Comparison of ENCODE assay signal across 10 cellular contexts in the genomic region with DNA sequence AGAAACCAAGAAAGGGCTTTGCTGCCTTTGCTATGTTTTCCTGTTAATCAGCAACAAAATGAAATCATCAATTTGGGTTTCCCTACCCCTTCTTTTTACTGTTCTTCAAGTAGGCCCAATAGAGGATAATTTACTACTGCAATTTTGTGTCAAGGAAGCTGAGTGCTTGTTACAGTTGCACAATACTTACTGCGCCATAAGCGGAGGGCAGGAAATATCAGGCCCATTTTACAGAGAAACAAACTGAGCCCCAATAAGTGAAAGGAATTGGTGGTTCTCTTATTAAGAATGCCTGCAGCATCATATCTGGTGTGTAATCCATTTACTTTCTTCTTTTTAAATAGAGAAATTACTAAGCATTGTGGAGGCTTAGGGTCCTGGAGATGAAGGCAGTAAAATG.
"Had no signal": no experiment of that assay in that cellular context is flagged by ENCODE, and none has a peak within 500 bp of the region (broad histone marks: within the 10 kb centered on the region; RNA-seq: fewer than 3 reads in every experiment).

No MANE protein-coding gene starts in this region.

- H3K36me3 ChIP-seq: adrenal gland, thoracic aorta, WERI-Rb-1 had no signal

- H2AFZ ChIP-seq: parathyroid adenoma had no signal

- H3K4me3 Mint-ChIP-seq: activated CD4-positive, alpha-beta memory T cell treated with anti-CD3 and anti-CD28 coated beads, Interleukin-2, amount 10 ng/mL, durations not matched to agents 7 days and 5 days; activated naive CD4-positive, alpha-beta T cell treated with anti-CD3 and anti-CD28 coated beads for 36 hours had no signal

- H3K27me3 ChIP-seq: adrenal gland had no signal

- DNase-seq: activated CD4-positive, alpha-beta memory T cell treated with anti-CD3 and anti-CD28 coated beads, Interleukin-2, amount 10 ng/mL, durations not matched to agents 7 days and 5 days; activated naive CD4-positive, alpha-beta T cell treated with anti-CD3 and anti-CD28 coated beads for 36 hours; midbrain; stimulated activated CD4-positive, alpha-beta T cell treated with anti-CD3 and anti-CD28 coated beads, Interleukin-1b, Interleukin-23, amount 100 ng/mL, for 48 hours; WERI-Rb-1 had no signal

- H3K27ac ChIP-seq: adrenal gland, parathyroid adenoma, thoracic aorta, WERI-Rb-1 had no signal

- H3K4me3 ChIP-seq: adrenal gland, lung, thoracic aorta had no signal

- ATAC-seq: esophagus mucosa had no signal

- H3K9me3 ChIP-seq: adrenal gland, thoracic aorta had no signal

- H3K9me3 Mint-ChIP-seq: activated CD4-positive, alpha-beta memory T cell treated with anti-CD3 and anti-CD28 coated beads, Interleukin-2, amount 10 ng/mL, durations not matched to agents 7 days and 5 days; activated naive CD4-positive, alpha-beta T cell treated with anti-CD3 and anti-CD28 coated beads for 36 hours had no signal

- H3K27ac Mint-ChIP-seq: activated CD4-positive, alpha-beta memory T cell treated with anti-CD3 and anti-CD28 coated beads, Interleukin-2, amount 10 ng/mL, durations not matched to agents 7 days and 5 days; activated naive CD4-positive, alpha-beta T cell treated with anti-CD3 and anti-CD28 coated beads for 36 hours had no signal

- H3K27me3 Mint-ChIP-seq: activated CD4-positive, alpha-beta memory T cell treated with anti-CD3 and anti-CD28 coated beads, Interleukin-2, amount 10 ng/mL, durations not matched to agents 7 days and 5 days had no signal

- H3K9ac ChIP-seq: parathyroid adenoma had no signal
